8 cellular contexts compared by ENCODE assay signal in genomic region chr22:17257578-17257977, GRCh38. TPM values are rescaled to one million over a fixed set of nuclear protein-coding genes. Genes with fewer than 3 reads are reported as not detected.
A peak's percentile ranks its signal among the peaks of the same experiment; 100 is the strongest.
DNase-seq lines count a peak whose midpoint lies in the region; ATAC-seq, FAIRE-seq and TF ChIP-seq lines count a peak whose summit lies in the region.

No MANE protein-coding gene starts in this region.

- no peak for TF ChIP-seq POLR2A in Peyer's patch (IDR thresholded peaks at IDR 0.05)
- no peak for TF ChIP-seq POLR2A in GM12891 (IDR thresholded peaks at IDR 0.05; ENCODE audit: low read depth, low read length)

- H3K27me3 Mint-ChIP-seq in nephron progenitor cell (ENCODE audit: low read depth, poor library complexity): no peaks in the 10 kb centered on the region

- intact Hi-C loops in Right ventricle myocardium inferior (cut with DNase I): no loop called here
- intact Hi-C loops in right cardiac atrium (cut with DNase I): no loop called here

- no peaks in the 10 kb centered on the region for H3K36me3 Mint-ChIP-seq in nephron progenitor cell (ENCODE audit: low read depth)

- 32% methylated on average over 3 of the region's 3 CpGs for WGBS in right cardiac atrium

- H3K36me3 ChIP-seq in Peyer's patch: no peaks in the 10 kb centered on the region

- H3K27me3 ChIP-seq in right cardiac atrium (ENCODE audit: control insufficient read depth, insufficient read depth) (no peaks in the 10 kb centered on the region), Peyer's patch (no peaks in the 10 kb centered on the region)

- H3K4me1 Mint-ChIP-seq in nephron progenitor cell: peaks cover 56% of the 10 kb centered on the region

- ATAC-seq in Right ventricle myocardium inferior (peak; percentile 13), right cardiac atrium (no peak), HG03025 (IDR thresholded peaks at IDR 0.05; ENCODE audit: low FRiP score, unreplicated experiment) (peak; percentile 27)

- FAIRE-seq in GM12891 (lab: Jason Lieb, UNC) (no peak), HTR-8/SVneo (lab: Jason Lieb, UNC) (no peak)

- H3K9me3 Mint-ChIP-seq in nephron progenitor cell: no peaks in the 10 kb centered on the region

- H3K4me3 ChIP-seq in right cardiac atrium (ENCODE audit: low read length) (no peak overlapping the region), Peyer's patch (peak overlapping the region in 3 of 4 donors; percentile 2 to 35 (median 6))

- H3K27ac Mint-ChIP-seq in nephron progenitor cell: peak overlapping the region; percentile 71

- no peak for TF ChIP-seq CTCF in Peyer's patch (IDR thresholded peaks at IDR 0.05)
- TF ChIP-seq CTCF in nephron progenitor cell (IDR thresholded peaks at IDR 0.05): no peak

- peak overlapping the region; percentile 63 for H3K4me3 Mint-ChIP-seq in nephron progenitor cell

- no peak for DNase-seq in Right ventricle myocardium inferior (ENCODE audit: missing footprints)
- no peak for DNase-seq in right cardiac atrium
- peak in 1 of 3 donors; percentile 30 for DNase-seq in Peyer's patch
- peak; percentile 34 for DNase-seq in nephron progenitor cell
- no peak for DNase-seq in GM12891 (ENCODE audit: insufficient read length, low spot score)
- no peak for DNase-seq in HTR-8/SVneo (ENCODE audit: insufficient read length, low spot score)
- no peak for DNase-seq in activated effector memory CD4-positive, alpha-beta T cell treated with anti-CD3 and anti-CD28 coated beads, Interleukin-2, amount 50 U/mL, for 16 hours

- H3K27ac ChIP-seq in right cardiac atrium (ENCODE audit: low read length) (no peak overlapping the region), Peyer's patch (peak overlapping the region; percentile 44 to 71 (median 58))

- no peaks in the 10 kb centered on the region for H3K9me3 ChIP-seq in right cardiac atrium (ENCODE audit: control insufficient read depth, low read length)
- no peaks in the 10 kb centered on the region for H3K9me3 ChIP-seq in Peyer's patch

- H3K4me1 ChIP-seq in right cardiac atrium (ENCODE audit: control insufficient read depth, insufficient read depth, low read length) (no peaks in the 10 kb centered on the region), Peyer's patch (peaks cover 5 to 22% (median 7%) of the 10 kb centered on the region in 4 donors)

TF ChIP-seq in GM12891, 5 proteins besides CTCF, POLR2A, EP300 and RAD21:
- TF ChIP-seq SPI1 (IDR thresholded peaks at IDR 0.05; ENCODE audit: low read depth, low read length) (no peak), TAF1 (IDR thresholded peaks at IDR 0.05; ENCODE audit: low read depth, low read length) (no peak), POLR2AphosphoS5 (IDR thresholded peaks at IDR 0.05; ENCODE audit: low read depth, low read length) (no peak), PAX5 (IDR thresholded peaks at IDR 0.05; ENCODE audit: insufficient read depth, low read length, severe bottlenecking) (no peak), POU2F2 (IDR thresholded peaks at IDR 0.05; ENCODE audit: low read depth, low read length) (no peak)

RNA-seq across cellular contexts. Expression of gene ADA2, which starts 38.3 kb away (rescaled TPM):
- 39.6 TPM for total RNA-seq in Right ventricle myocardium inferior
- 10 to 100 TPM; 20.1 to 51.6 (median 34.8) TPM for total RNA-seq in right cardiac atrium
- polyA plus RNA-seq in right cardiac atrium: 25.4 TPM
- total RNA-seq in Peyer's patch: 10 to 100 TPM in 2 of 4 donors, 1 to 10 TPM in 2; 7.4 to 52.8 (median 14.2) TPM
- 5.3 TPM for polyA plus RNA-seq in GM12891 (2012; ENCODE audit: low read depth, missing spikeins)

Comparison
In these comparisons a context has a peak if more than half of its experiments do, and no peak if none do; other contexts are left out.
1. ATAC-seq: peak in Right ventricle myocardium inferior (single experiment) and HG03025 (single experiment); none in right cardiac atrium (0 of 2).